12 cellular contexts compared by ENCODE assay signal in genomic region chr1:223733898-223734852, GRCh38. TPM values are rescaled to one million over a fixed set of nuclear protein-coding genes. Genes with fewer than 3 reads are reported as not detected.
DNase-seq lines count a peak whose midpoint lies in the region; ATAC-seq and TF ChIP-seq lines count a peak whose summit lies in the region.
"Had no signal": no experiment of that assay in that cellular context is flagged by ENCODE, and none has a peak within 500 bp of the region (broad histone marks: within the 10 kb centered on the region; RNA-seq: fewer than 3 reads in every experiment).

No MANE protein-coding gene starts in this region.

- DNase-seq in activated CD4-positive, alpha-beta T cell treated with anti-CD3 and anti-CD28 coated beads, Interleukin-2, amount 10 ng/mL, durations not matched to agents 7 days and 5 days, result no peak
- DNase-seq in activated CD4-positive, alpha-beta T cell treated with anti-CD3 and anti-CD28 coated beads for 1 hour, result no peak
- DNase-seq in dermis blood vessel endothelial cell, result peak; percentile 22
- DNase-seq in tibial artery, result no peak
- no peak for DNase-seq in Kasumi-1 (lab: John Stamatoyannopoulos, UW)
- DNase-seq: ACHN; activated CD8-positive, alpha-beta memory T cell treated with anti-CD3 and anti-CD28 coated beads, Interleukin-2, amount 10 ng/mL, durations not matched to agents 7 days and 5 days; NCI-H187 treated with DMSO at 0.1 percent for 48 hours had no signal

- H3K4me1 Mint-ChIP-seq in activated CD4-positive, alpha-beta T cell treated with anti-CD3 and anti-CD28 coated beads, Interleukin-2, amount 10 ng/mL, durations not matched to agents 7 days and 5 days, result peaks cover 40% of the 10 kb centered on the region

- intact Hi-C loops in tibial artery (cut with DNase I; ENCODE audit: low total_unique reads), result no loop called here

- POLR2A ChIA-PET in activated CD4-positive, alpha-beta T cell treated with anti-CD3 and anti-CD28 coated beads, Interleukin-2, amount 10 ng/mL, durations not matched to agents 7 days and 5 days (lab: Charles Lee), result no interaction called here

- no peaks in the 10 kb centered on the region for H3K27me3 Mint-ChIP-seq in activated CD4-positive, alpha-beta T cell treated with anti-CD3 and anti-CD28 coated beads, Interleukin-2, amount 10 ng/mL, durations not matched to agents 7 days and 5 days
- H3K27me3 Mint-ChIP-seq: activated CD8-positive, alpha-beta memory T cell treated with anti-CD3 and anti-CD28 coated beads, Interleukin-2, amount 10 ng/mL, durations not matched to agents 7 days and 5 days had no signal

- no peaks in the 10 kb centered on the region for H3K36me3 ChIP-seq in mucosa of stomach (ENCODE audit: control insufficient read depth, insufficient read depth, low read length)
- no peaks in the 10 kb centered on the region for H3K36me3 ChIP-seq in tibial artery
- H3K36me3 ChIP-seq: neutrophil had no signal

- ATAC-seq in HG03342 (IDR thresholded peaks at IDR 0.05; ENCODE audit: unreplicated experiment), result no peak
- ATAC-seq in HG02885 (IDR thresholded peaks at IDR 0.05; ENCODE audit: poor library complexity, unreplicated experiment), result no peak
- ATAC-seq: activated CD8-positive, alpha-beta memory T cell treated with anti-CD3 and anti-CD28 coated beads, Interleukin-2, amount 10 ng/mL, durations not matched to agents 7 days and 5 days had no signal

- peak overlapping the region; percentile 42 for H3K9ac ChIP-seq in mucosa of stomach (ENCODE audit: low read length)

- TF ChIP-seq CTCF in tibial artery (IDR thresholded peaks at IDR 0.05), result no peak

- H3K9me3 Mint-ChIP-seq in activated CD4-positive, alpha-beta T cell treated with anti-CD3 and anti-CD28 coated beads, Interleukin-2, amount 10 ng/mL, durations not matched to agents 7 days and 5 days, result no peaks in the 10 kb centered on the region

- no peaks in the 10 kb centered on the region for H3K27me3 ChIP-seq in mucosa of stomach (ENCODE audit: control insufficient read depth, insufficient read depth, low read length)
- H3K27me3 ChIP-seq in tibial artery, result no peaks in the 10 kb centered on the region
- H3K27me3 ChIP-seq: neutrophil had no signal

- peaks cover 42% of the 10 kb centered on the region for H3K36me3 Mint-ChIP-seq in activated CD4-positive, alpha-beta T cell treated with anti-CD3 and anti-CD28 coated beads, Interleukin-2, amount 10 ng/mL, durations not matched to agents 7 days and 5 days (ENCODE audit: low read depth)

- peak overlapping the region; percentile 50 for H3K27ac Mint-ChIP-seq in activated CD4-positive, alpha-beta T cell treated with anti-CD3 and anti-CD28 coated beads, Interleukin-2, amount 10 ng/mL, durations not matched to agents 7 days and 5 days

- H3K4me3 ChIP-seq in mucosa of stomach (ENCODE audit: low read length) (no peak overlapping the region), tibial artery (no peak overlapping the region)

- peak overlapping the region; percentile 66 to 75 for H3K27ac ChIP-seq in tibial artery
- H3K27ac ChIP-seq: neutrophil had no signal

- H3K4me1 ChIP-seq in mucosa of stomach (ENCODE audit: control insufficient read depth, insufficient read depth, low read length) (peaks cover 63% of the 10 kb centered on the region), tibial artery (peaks cover 3 to 88% (median 62%) of the 10 kb centered on the region in 4 donors)

- H3K4me3 Mint-ChIP-seq in activated CD4-positive, alpha-beta T cell treated with anti-CD3 and anti-CD28 coated beads, Interleukin-2, amount 10 ng/mL, durations not matched to agents 7 days and 5 days, result no peak overlapping the region
- H3K4me3 Mint-ChIP-seq: activated CD8-positive, alpha-beta memory T cell treated with anti-CD3 and anti-CD28 coated beads, Interleukin-2, amount 10 ng/mL, durations not matched to agents 7 days and 5 days had no signal

- H3K9me3 ChIP-seq in mucosa of stomach (ENCODE audit: control insufficient read depth, low read length) (no peaks in the 10 kb centered on the region), tibial artery (no peaks in the 10 kb centered on the region)
- H3K9me3 ChIP-seq: neutrophil had no signal

- CTCF ChIA-PET in activated CD4-positive, alpha-beta T cell treated with anti-CD3 and anti-CD28 coated beads, Interleukin-2, amount 10 ng/mL, durations not matched to agents 7 days and 5 days (lab: Charles Lee), result interaction anchor here (0.8 to 1.5 kb wide), 3 partner anchors 13 to 37 kb away, joined by 3 to 5 read pairs (median 3); no protein-coding TSS in a partner anchor

RNA-seq across cellular contexts. Expression of gene CAPN2, which starts 21.8 kb away (rescaled TPM):
- 100 to 1,000 TPM; 206 to 207 TPM for total RNA-seq in activated CD4-positive, alpha-beta T cell treated with anti-CD3 and anti-CD28 coated beads, Interleukin-2, amount 10 ng/mL, durations not matched to agents 7 days and 5 days
- total RNA-seq in dermis blood vessel endothelial cell, result 159 and 248 TPM in 2 replicates
